In the genomic region with DNA sequence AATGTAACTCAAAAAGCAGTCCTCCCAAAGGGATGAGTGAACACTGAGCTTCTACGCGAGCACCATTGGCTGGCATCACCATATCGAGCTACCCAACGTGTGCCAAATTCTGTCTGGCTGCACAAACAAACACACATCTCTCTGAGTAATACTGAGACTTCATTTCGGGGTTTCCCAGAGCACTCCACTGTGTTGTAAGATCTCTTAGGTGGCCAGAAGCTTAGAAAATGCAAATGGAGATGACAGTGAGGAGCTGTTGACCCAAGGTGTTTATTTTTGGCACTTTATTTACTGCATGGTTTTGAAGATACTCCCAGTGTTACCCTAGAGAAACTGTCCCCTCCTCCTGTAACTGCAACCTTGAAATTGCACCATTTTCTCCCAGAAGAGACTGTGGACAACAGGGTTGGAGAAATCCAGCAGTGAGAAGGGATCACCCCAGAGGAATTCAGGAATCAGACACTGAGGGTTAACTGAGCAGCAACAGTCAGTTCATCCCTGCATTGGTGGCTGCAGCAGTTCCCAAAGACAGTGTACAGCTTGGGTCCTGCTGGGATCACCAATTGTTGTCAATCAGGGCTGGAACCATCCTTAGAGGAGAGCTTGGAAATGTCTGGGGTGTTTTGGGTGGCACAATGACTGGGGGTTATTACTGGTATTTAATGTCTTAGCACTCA, we compare ENCODE assay signal across 9 cellular contexts. TPM values are rescaled to one million over a fixed set of nuclear protein-coding genes. Genes with fewer than 3 reads are reported as not detected.
A peak's percentile ranks its signal among the peaks of the same experiment; 100 is the strongest.
DNase-seq lines count a peak whose midpoint lies in the region; ATAC-seq and TF ChIP-seq lines count a peak whose summit lies in the region.
"Had no signal": no experiment of that assay in that cellular context is flagged by ENCODE, and none has a peak within 500 bp of the region (broad histone marks: within the 10 kb centered on the region; RNA-seq: fewer than 3 reads in every experiment).

No MANE protein-coding gene starts in this region.

- intact Hi-C loops in activated naive CD4-positive, alpha-beta T cell treated with anti-CD3 and anti-CD28 coated beads for 36 hours (cut with micrococcal nuclease): loop anchor here (1.0 to 10.0 kb wide), 9 partner anchors 8 to 1188 kb away; a partner anchor contains a TSS
- intact Hi-C loops in upper lobe of right lung (cut with DNase I): no loop called here

- H3K36me3 ChIP-seq in CD4-positive, CD25-positive, alpha-beta regulatory T cell (ENCODE audit: control insufficient read depth, insufficient read depth, low read length): peaks cover 9% of the 10 kb centered on the region
- H3K36me3 ChIP-seq in upper lobe of right lung: no peaks in the 10 kb centered on the region

- no peaks in the 10 kb centered on the region for H3K9me3 ChIP-seq in CD4-positive, CD25-positive, alpha-beta regulatory T cell (ENCODE audit: control insufficient read depth in 2 of 2, low read length in 2 of 2)
- no peaks in the 10 kb centered on the region for H3K9me3 ChIP-seq in upper lobe of right lung

- DNase-seq in CD4-positive, CD25-positive, alpha-beta regulatory T cell: peak; percentile 50 to 85 (median 56)
- DNase-seq in activated naive CD4-positive, alpha-beta T cell treated with anti-CD3 and anti-CD28 coated beads for 36 hours: peak; percentile 79
- DNase-seq in upper lobe of right lung (no peak), NCI-H524 treated with DMSO at 0.1 percent for 48 hours (lab: John Stamatoyannopoulos, UW) (no peak), NCI-H1092 treated with DMSO at 0.1 percent for 48 hours (lab: John Stamatoyannopoulos, UW) (no peak), NCI-H82 treated with DMSO at 0.1 percent for 48 hours (lab: John Stamatoyannopoulos, UW; ENCODE audit: unreplicated experiment) (no peak)

- no peaks in the 10 kb centered on the region for H3K27me3 ChIP-seq in CD4-positive, CD25-positive, alpha-beta regulatory T cell (ENCODE audit: control insufficient read depth, insufficient read depth, low read length)
- no peaks in the 10 kb centered on the region for H3K27me3 ChIP-seq in upper lobe of right lung

- CTCF ChIA-PET in activated naive CD4-positive, alpha-beta T cell treated with anti-CD3 and anti-CD28 coated beads for 36 hours (lab: Charles Lee): interaction anchor here (0.9 to 9.6 kb wide), 20 partner anchors 9 to 90 kb away, joined by 3 to 168 read pairs (median 7); no protein-coding TSS in a partner anchor

- H3K4me3 Mint-ChIP-seq in CD4-positive, CD25-positive, alpha-beta regulatory T cell: peak overlapping the region; percentile 97 to 100 (median 100)
- H3K4me3 Mint-ChIP-seq in activated naive CD4-positive, alpha-beta T cell treated with anti-CD3 and anti-CD28 coated beads for 36 hours: peak overlapping the region; percentile 96

- H3K27ac Mint-ChIP-seq in CD4-positive, CD25-positive, alpha-beta regulatory T cell: peak overlapping the region; percentile 95 to 98 (median 96)
- peak overlapping the region; percentile 96 for H3K27ac Mint-ChIP-seq in activated naive CD4-positive, alpha-beta T cell treated with anti-CD3 and anti-CD28 coated beads for 36 hours

- peak; percentile 63 to 65 for ATAC-seq in CD4-positive, CD25-positive, alpha-beta regulatory T cell (ENCODE audit: low read depth in 2 of 2)
- ATAC-seq in GM19372 (IDR thresholded peaks at IDR 0.05; ENCODE audit: low read depth, unreplicated experiment) (peak; percentile 79), HG03378 (IDR thresholded peaks at IDR 0.05; ENCODE audit: unreplicated experiment) (peak; percentile 65), upper lobe of right lung (peak; percentile 34)

- peaks cover 22 to 59% (median 42%) of the 10 kb centered on the region in 4 donors for H3K4me1 Mint-ChIP-seq in CD4-positive, CD25-positive, alpha-beta regulatory T cell
- H3K4me1 Mint-ChIP-seq in activated naive CD4-positive, alpha-beta T cell treated with anti-CD3 and anti-CD28 coated beads for 36 hours (ENCODE audit: low read depth): peaks cover 72% of the 10 kb centered on the region

- H3K27ac ChIP-seq in CD4-positive, CD25-positive, alpha-beta regulatory T cell (ENCODE audit: insufficient read depth, low read length, poor library complexity, severe bottlenecking): peak overlapping the region; percentile 85
- no peak overlapping the region for H3K27ac ChIP-seq in upper lobe of right lung

- H3K4me3 ChIP-seq in CD4-positive, CD25-positive, alpha-beta regulatory T cell (ENCODE audit: low read depth, low read length): peak overlapping the region; percentile 99
- no peak overlapping the region for H3K4me3 ChIP-seq in upper lobe of right lung

- peaks cover 60% of the 10 kb centered on the region for H3K4me1 ChIP-seq in CD4-positive, CD25-positive, alpha-beta regulatory T cell (ENCODE audit: control insufficient read depth, insufficient read depth, low read length, poor library complexity, severe bottlenecking)
- H3K4me1 ChIP-seq in upper lobe of right lung: peaks cover 2% of the 10 kb centered on the region

- TF ChIP-seq CTCF in upper lobe of right lung (IDR thresholded peaks at IDR 0.05): no peak

- H3K9me3 Mint-ChIP-seq in CD4-positive, CD25-positive, alpha-beta regulatory T cell: peaks cover 0 to 4% (median 0%) of the 10 kb centered on the region in 7 donors
- H3K9me3 Mint-ChIP-seq in activated naive CD4-positive, alpha-beta T cell treated with anti-CD3 and anti-CD28 coated beads for 36 hours: no peaks in the 10 kb centered on the region

- H3K27me3 Mint-ChIP-seq in CD4-positive, CD25-positive, alpha-beta regulatory T cell: no peaks in the 10 kb centered on the region
- H3K27me3 Mint-ChIP-seq in activated naive CD4-positive, alpha-beta T cell treated with anti-CD3 and anti-CD28 coated beads for 36 hours (ENCODE audit: low read depth): no peaks in the 10 kb centered on the region

- H3K36me3 Mint-ChIP-seq in CD4-positive, CD25-positive, alpha-beta regulatory T cell: peaks cover 40% of the 10 kb centered on the region
- peaks cover 8% of the 10 kb centered on the region for H3K36me3 Mint-ChIP-seq in activated naive CD4-positive, alpha-beta T cell treated with anti-CD3 and anti-CD28 coated beads for 36 hours (ENCODE audit: low read depth)

RNA-seq across cellular contexts. Expression of a gene that starts 1.0 kb away (rescaled TPM):
- total RNA-seq in CD4-positive, CD25-positive, alpha-beta regulatory T cell: 364 TPM
- polyA plus RNA-seq in CD4-positive, CD25-positive, alpha-beta regulatory T cell: 100 to 1,000 TPM; 320 to 435 (median 407) TPM
- total RNA-seq in activated naive CD4-positive, alpha-beta T cell treated with anti-CD3 and anti-CD28 coated beads for 36 hours: 100 to 1,000 TPM; 111 to 116 TPM
- 25.6 TPM for total RNA-seq in upper lobe of right lung
- total RNA-seq: pulmonary artery endothelial cell had no signal

Comparison
In these comparisons a context has a peak if more than half of its experiments do, and no peak if none do; other contexts are left out.
1. DNase-seq: peak in CD4-positive, CD25-positive, alpha-beta regulatory T cell (3 of 3) and activated naive CD4-positive, alpha-beta T cell treated with anti-CD3 and anti-CD28 coated beads for 36 hours (single experiment); none in upper lobe of right lung (single experiment), NCI-H524 treated with DMSO at 0.1 percent for 48 hours (single experiment), NCI-H1092 treated with DMSO at 0.1 percent for 48 hours (single experiment) and NCI-H82 treated with DMSO at 0.1 percent for 48 hours (single experiment).
2. Peak in every context shown above with its lines, with median percentiles within 50 percentile points of each other: ATAC-seq.